Comparison of ENCODE assay signal across 9 cellular contexts in the genomic region with DNA sequence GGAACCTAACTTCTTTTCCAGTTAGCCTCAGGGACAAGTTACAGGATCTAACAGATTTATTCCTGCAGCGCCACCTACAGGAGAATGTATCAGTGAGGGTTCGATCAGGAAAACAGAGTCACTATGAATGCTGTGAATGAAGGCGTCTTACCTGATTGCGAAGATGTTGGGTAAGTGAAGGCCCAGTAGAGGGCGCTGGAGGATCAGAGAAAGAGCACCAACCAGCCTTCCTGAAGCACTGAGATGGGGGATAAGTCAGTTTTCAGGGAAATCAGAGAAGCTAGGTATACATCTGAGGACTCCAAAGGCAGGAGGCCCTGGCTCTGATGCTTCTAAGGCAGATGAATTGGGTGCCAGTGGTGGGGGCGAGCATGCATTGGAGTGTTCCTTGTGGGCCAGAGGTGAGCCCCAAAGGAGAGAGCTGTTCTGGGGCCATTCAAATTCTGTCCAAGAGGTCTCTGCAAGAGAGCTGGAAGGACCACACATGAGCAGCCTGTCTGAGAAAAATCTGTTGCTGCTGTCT.
DNase-seq lines count a peak whose midpoint lies in the region; ATAC-seq and TF ChIP-seq lines count a peak whose summit lies in the region.
"Had no signal": no experiment of that assay in that cellular context is flagged by ENCODE, and none has a peak within 500 bp of the region (broad histone marks: within the 10 kb centered on the region; RNA-seq: fewer than 3 reads in every experiment).

No MANE protein-coding gene starts in this region.

- ATAC-seq in GM21360 (IDR thresholded peaks at IDR 0.05; ENCODE audit: unreplicated experiment) (peak; percentile 99), HG03520 (IDR thresholded peaks at IDR 0.05; ENCODE audit: unreplicated experiment) (peak; percentile 99), psoas muscle (no peak)

- no peaks in the 10 kb centered on the region for H3K36me3 Mint-ChIP-seq in glutamatergic neuron (ENCODE audit: unreplicated experiment)

- TF ChIP-seq CTCF in glutamatergic neuron (IDR thresholded peaks at IDR 0.05; ENCODE audit: partially characterized antibody, unreplicated experiment): peak; percentile 97
- peak; percentile 30 for TF ChIP-seq CTCF in psoas muscle (IDR thresholded peaks at IDR 0.05)

- 9 to 11% (median 11%) methylated on average over 6 of the region's 6 CpGs for WGBS in psoas muscle, 3 donors

- H3K27me3 Mint-ChIP-seq in glutamatergic neuron (ENCODE audit: unreplicated experiment): no peaks in the 10 kb centered on the region

- no peaks in the 10 kb centered on the region for H3K36me3 ChIP-seq in psoas muscle (ENCODE audit: insufficient read depth in 1 of 2, low read depth in 1 of 2)
- H3K36me3 ChIP-seq: BLaER1 treated with 17β-estradiol and CSF1 and Interleukin-3, amounts not matched to agents 10 nM and 100 nM had no signal

- no peaks in the 10 kb centered on the region for H3K9me3 ChIP-seq in psoas muscle
- H3K9me3 ChIP-seq: BLaER1 treated with 17β-estradiol and CSF1 and Interleukin-3, amounts not matched to agents 10 nM and 100 nM had no signal

- no peak overlapping the region for H3K4me3 ChIP-seq in psoas muscle
- H3K4me3 ChIP-seq: BLaER1 treated with 17β-estradiol and CSF1 and Interleukin-3, amounts not matched to agents 10 nM and 100 nM had no signal

- intact Hi-C loops in psoas muscle (cut with DNase I): no loop called here

- no peak overlapping the region for H3K27ac Mint-ChIP-seq in glutamatergic neuron (ENCODE audit: unreplicated experiment)

- no peak overlapping the region for H3K4me3 Mint-ChIP-seq in glutamatergic neuron (ENCODE audit: unreplicated experiment)

- peak; percentile 52 for DNase-seq in NK-92 treated with Interleukin-12 subunit alpha and Interleukin-12 subunit beta, amount 100 ng/mL, for 24 hours (lab: John Stamatoyannopoulos, UW)
- DNase-seq in NK-92 (lab: John Stamatoyannopoulos, UW; ENCODE audit: unreplicated experiment) (no peak), NCI-H510A treated with DMSO at 0.1 percent for 48 hours (lab: John Stamatoyannopoulos, UW) (peak; percentile 91), glutamatergic neuron (peak; percentile 88), psoas muscle (peak in 1 of 2 donors; percentile 16)
- peak; percentile 64 for DNase-seq in activated CD8-positive, alpha-beta memory T cell treated with anti-CD3 and anti-CD28 coated beads, Interleukin-2, amount 50 U/mL, for 48 hours

- no peaks in the 10 kb centered on the region for H3K9me3 Mint-ChIP-seq in glutamatergic neuron (ENCODE audit: unreplicated experiment)

- no peaks in the 10 kb centered on the region for H3K27me3 ChIP-seq in psoas muscle (ENCODE audit: insufficient read depth in 3 of 3, low read length in 2 of 3)
- H3K27me3 ChIP-seq: BLaER1 treated with 17β-estradiol and CSF1 and Interleukin-3, amounts not matched to agents 10 nM and 100 nM had no signal

- H3K4me1 ChIP-seq in psoas muscle: no peaks in the 10 kb centered on the region

- no peak overlapping the region for H3K27ac ChIP-seq in psoas muscle
- H3K27ac ChIP-seq: BLaER1 treated with 17β-estradiol and CSF1 and Interleukin-3, amounts not matched to agents 10 nM and 100 nM had no signal

- no peaks in the 10 kb centered on the region for H3K4me1 Mint-ChIP-seq in glutamatergic neuron (ENCODE audit: low read depth, unreplicated experiment)

Comparison
In these comparisons a context has a peak if more than half of its experiments do, and no peak if none do; other contexts are left out.
1. ATAC-seq: peak in GM21360 (single experiment) and HG03520 (single experiment); none in psoas muscle (0 of 4).